ENCODE assay signal across 8 cellular contexts in genomic region chr2:215619989-215620388, GRCh38.
DNase-seq lines count a peak whose midpoint lies in the region; ATAC-seq and TF ChIP-seq lines count a peak whose summit lies in the region.

No MANE protein-coding gene starts in this region.

- H4K20me1 ChIP-seq in PC-9 (ENCODE audit: insufficient read depth), result no peaks in the 10 kb centered on the region
- H4K20me1 ChIP-seq in hepatocyte (ENCODE audit: insufficient read depth, poor library complexity, severe bottlenecking), result no peaks in the 10 kb centered on the region

- peak overlapping the region; percentile 73 for H3K4me2 ChIP-seq in PC-9
- peak overlapping the region; percentile 68 for H3K4me2 ChIP-seq in hepatocyte

- H3K36me3 ChIP-seq in PC-9 (ENCODE audit: low read depth) (no peaks in the 10 kb centered on the region), hepatocyte (replicated peaks; ENCODE audit: insufficient read depth, low read depth) (no peaks in the 10 kb centered on the region)

- peak; percentile 37 for ATAC-seq in Right ventricle myocardium superior (ENCODE audit: poor library complexity)

- POLR2A ChIA-PET in PC-9 (lab: Charles Lee; ENCODE audit: unreplicated experiment), result interaction anchor here (1.0 kb wide), 1 partner anchor 80 kb away, joined by 4 read pairs; no protein-coding TSS in a partner anchor

- DNase-seq in Right ventricle myocardium superior (peak; percentile 73), cardiac septum (ENCODE audit: low spot score) (no peak), PC-9 (peak; percentile 62 to 75), hepatocyte (ENCODE audit: low spot score) (peak; percentile 53), germinal center (ENCODE audit: low spot score) (no peak), cortex of kidney (lab: John Stamatoyannopoulos, UW) (no peak), GDM1 (lab: John Stamatoyannopoulos, UW) (no peak)
- no peak for DNase-seq in activated effector memory CD4-positive, alpha-beta T cell treated with Interleukin-2 at 50 U/mL for 16 hours

- H2AFZ ChIP-seq in PC-9, result peak overlapping the region; percentile 60
- peak overlapping the region; percentile 43 for H2AFZ ChIP-seq in hepatocyte

- H3K9me2 ChIP-seq in PC-9 (ENCODE audit: insufficient read depth) (no peaks in the 10 kb centered on the region), hepatocyte (replicated peaks; ENCODE audit: insufficient read depth) (no peaks in the 10 kb centered on the region)

- peak overlapping the region; percentile 59 for H3K27ac ChIP-seq in PC-9
- peak overlapping the region; percentile 77 for H3K27ac ChIP-seq in hepatocyte

- H3K79me2 ChIP-seq in PC-9 (ENCODE audit: low read depth), result no peaks in the 10 kb centered on the region
- no peaks in the 10 kb centered on the region for H3K79me2 ChIP-seq in hepatocyte

- H3K9me3 ChIP-seq in PC-9 (ENCODE audit: insufficient read depth, low read depth) (no peaks in the 10 kb centered on the region), hepatocyte (ENCODE audit: low read depth) (no peaks in the 10 kb centered on the region)

- TF ChIP-seq CTCF in PC-9 (conservative IDR thresholded peaks at IDR 0.05) (no peak), hepatocyte (IDR thresholded peaks at IDR 0.05; ENCODE audit: poor library complexity) (no peak)

- intact Hi-C loops in Right ventricle myocardium superior (cut with DNase I), result no loop called here
- intact Hi-C loops in cardiac septum (cut with DNase I), result no loop called here
- intact Hi-C loops in PC-9 (cut with micrococcal nuclease; ENCODE audit: unreplicated experiment), result loop anchor here (1.0 to 10.0 kb wide), 7 partner anchors 73 to 300 kb away; partner anchors contain the start of gene FN1

- H3F3A ChIP-seq in PC-9 (ENCODE audit: insufficient read depth, low read depth), result peaks cover 28% of the 10 kb centered on the region

- H3K4me1 ChIP-seq in PC-9 (replicated peaks; ENCODE audit: insufficient read depth) (peaks cover 44% of the 10 kb centered on the region), hepatocyte (ENCODE audit: insufficient read depth) (peaks cover 33% of the 10 kb centered on the region)

- no peaks in the 10 kb centered on the region for H3K27me3 ChIP-seq in PC-9 (ENCODE audit: insufficient read depth, low read depth)
- no peaks in the 10 kb centered on the region for H3K27me3 ChIP-seq in hepatocyte

- H3K4me3 ChIP-seq in PC-9 (peak overlapping the region; percentile 31; the same call in 1 of the 2 replicates), hepatocyte (no peak overlapping the region)

- CTCF ChIA-PET in PC-9 (lab: Charles Lee), result no interaction called here

- no TSS peak for BruUV-seq in PC-9 (replicated peaks; lab: Mats Ljungman, UMichigan)

- WGBS in hepatocyte (ENCODE audit: low lambda C conversion rate, missing lambda C conversion rate), result 73% methylated on average over 10 of the region's 10 CpGs

Comparison
In these comparisons a context has a peak if more than half of its experiments do, and no peak if none do; other contexts are left out.
1. DNase-seq: peak in Right ventricle myocardium superior (single experiment), PC-9 (2 of 2) and hepatocyte (single experiment); none in cardiac septum (single experiment), germinal center (single experiment), cortex of kidney (single experiment), GDM1 (single experiment) and activated effector memory CD4-positive, alpha-beta T cell treated with Interleukin-2 at 50 U/mL for 16 hours (single experiment).